In the genomic region with DNA sequence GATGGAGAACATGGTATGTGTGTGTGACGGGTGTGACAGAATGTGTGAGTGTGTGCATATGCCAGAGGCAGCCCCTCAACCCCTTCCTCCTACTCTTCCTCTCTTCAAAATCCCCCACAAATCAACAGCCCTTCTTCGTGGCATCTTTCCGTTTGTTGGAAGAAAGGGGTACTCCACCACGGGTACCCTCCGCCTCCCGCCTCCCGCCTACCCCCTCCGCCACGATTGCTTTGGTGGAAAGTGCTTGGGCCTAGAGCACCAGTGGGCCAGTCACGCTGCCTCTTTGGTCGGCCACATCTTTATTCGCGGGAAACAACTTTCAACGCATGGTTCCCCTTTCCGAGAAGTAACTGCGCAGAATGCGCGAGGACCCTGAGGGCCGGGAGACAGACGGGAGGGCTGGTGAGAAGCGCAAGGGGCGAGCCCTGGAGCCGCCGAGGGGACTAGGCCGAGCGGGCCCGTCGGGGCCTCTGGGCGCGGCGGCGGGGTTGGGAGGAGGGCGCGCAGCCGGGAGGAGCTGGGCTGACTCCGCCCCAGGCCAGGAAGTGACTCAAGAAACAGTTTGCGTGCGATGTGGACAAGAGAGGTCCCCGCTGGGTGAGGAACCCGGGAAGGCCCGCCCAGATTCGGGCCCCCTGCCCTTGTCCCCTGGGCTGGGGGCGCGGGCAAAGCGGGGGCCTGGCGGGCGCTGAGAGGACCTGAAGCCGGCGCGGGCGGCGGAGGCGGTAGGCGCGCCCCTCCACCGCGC, we compare ENCODE assay signal across 8 cellular contexts. TPM values are rescaled to one million over a fixed set of nuclear protein-coding genes. Genes with fewer than 3 reads are reported as not detected.
A peak's percentile ranks its signal among the peaks of the same experiment; 100 is the strongest.
DNase-seq lines count a peak whose midpoint lies in the region; ATAC-seq and TF ChIP-seq lines count a peak whose summit lies in the region.

A gene (minus strand): TSS at position 274 of the 748 bp plus-strand sequence. CDS start 614 bp downstream, outside the sequence.
A gene (plus strand): TSS at position 560 of the 748 bp plus-strand sequence. CDS start 777 bp downstream, outside the sequence.

- peaks cover 35% of the 10 kb centered on the region for H3K4me1 Mint-ChIP-seq in activated T-helper 17 cell treated with anti-CD3 and anti-CD28 coated beads, Interleukin-2, amount 50 U/mL, for 72 hours
- peaks cover 38% of the 10 kb centered on the region for H3K4me1 Mint-ChIP-seq in nephron progenitor cell

- H3K9me3 Mint-ChIP-seq in activated T-helper 17 cell treated with anti-CD3 and anti-CD28 coated beads, Interleukin-2, amount 50 U/mL, for 72 hours: peaks cover 3% of the 10 kb centered on the region
- H3K9me3 Mint-ChIP-seq in nephron progenitor cell: peaks cover 4% of the 10 kb centered on the region

- ATAC-seq in GM21529 (IDR thresholded peaks at IDR 0.05; ENCODE audit: unreplicated experiment): peak; percentile 87
- peak; percentile 87 for ATAC-seq in activated T-helper 17 cell treated with anti-CD3 and anti-CD28 coated beads, Interleukin-2, amount 50 U/mL, for 72 hours (replicated peaks)
- ATAC-seq in stimulated activated naive CD8-positive, alpha-beta T cell treated with anti-CD3 and anti-CD28 coated beads, Interleukin-15, Interleukin-2, amounts not matched to agents 100 U/mL and 50 U/mL, for 24 hours: peak; percentile 85

- DNase-seq in DMS79 (lab: John Stamatoyannopoulos, UW) (peak; percentile 84), HuH-7.5 (ENCODE audit: low spot score) (peak; percentile 94), RPMI8226 (peak; percentile 83), fibroblast of pulmonary artery (ENCODE audit: low read depth) (peak; percentile 93), nephron progenitor cell (peak; percentile 82)
- DNase-seq in stimulated activated naive CD8-positive, alpha-beta T cell treated with anti-CD3 and anti-CD28 coated beads, Interleukin-15, Interleukin-2, amounts not matched to agents 100 U/mL and 50 U/mL, for 24 hours: peak; percentile 89

- peaks cover 43% of the 10 kb centered on the region for H3K36me3 Mint-ChIP-seq in activated T-helper 17 cell treated with anti-CD3 and anti-CD28 coated beads, Interleukin-2, amount 50 U/mL, for 72 hours (ENCODE audit: low read depth)
- H3K36me3 Mint-ChIP-seq in nephron progenitor cell (ENCODE audit: low read depth): peaks cover 21% of the 10 kb centered on the region

- H3K4me3 ChIP-seq in fibroblast of pulmonary artery (replicated peaks; ENCODE audit: low read depth, low read length): peak within 1 kb of the TSS; percentile 91

- H3K27ac Mint-ChIP-seq in activated T-helper 17 cell treated with anti-CD3 and anti-CD28 coated beads, Interleukin-2, amount 50 U/mL, for 72 hours: peak within 1 kb of the TSS; percentile 96
- H3K27ac Mint-ChIP-seq in nephron progenitor cell: peak within 1 kb of the TSS; percentile 91

- TF ChIP-seq CTCF in fibroblast of pulmonary artery (IDR thresholded peaks at IDR 0.05; ENCODE audit: low read length, missing control alignments) (no peak), nephron progenitor cell (IDR thresholded peaks at IDR 0.05) (no peak)

- H3K27me3 Mint-ChIP-seq in activated T-helper 17 cell treated with anti-CD3 and anti-CD28 coated beads, Interleukin-2, amount 50 U/mL, for 72 hours: no peaks in the 10 kb centered on the region
- peaks cover 27% of the 10 kb centered on the region for H3K27me3 Mint-ChIP-seq in nephron progenitor cell (ENCODE audit: low read depth, poor library complexity)

- peak within 1 kb of the TSS; percentile 84 for H3K4me3 Mint-ChIP-seq in activated T-helper 17 cell treated with anti-CD3 and anti-CD28 coated beads, Interleukin-2, amount 50 U/mL, for 72 hours
- H3K4me3 Mint-ChIP-seq in nephron progenitor cell: peak within 1 kb of the TSS; percentile 86

RNA-seq across cellular contexts. Expression of the first gene that starts in this region (rescaled TPM):
- total RNA-seq in activated T-helper 17 cell treated with anti-CD3 and anti-CD28 coated beads, Interleukin-2, amount 50 U/mL, for 72 hours: 10 to 100 TPM; 11.1 to 14.6 TPM

RNA-seq across cellular contexts. Expression of the second gene that starts in this region (rescaled TPM):
- 100 to 1,000 TPM in 1 of 2 donors, 10 to 100 TPM in 1; 64.3 to 132 TPM for total RNA-seq in activated T-helper 17 cell treated with anti-CD3 and anti-CD28 coated beads, Interleukin-2, amount 50 U/mL, for 72 hours

Comparison
In these comparisons a context has a peak if more than half of its experiments do, and no peak if none do; other contexts are left out.
1. Peak in every context shown above with its lines: DNase-seq, ATAC-seq and H3K4me3 ChIP-seq.